19 cellular contexts compared by ENCODE assay signal in the genomic region with DNA sequence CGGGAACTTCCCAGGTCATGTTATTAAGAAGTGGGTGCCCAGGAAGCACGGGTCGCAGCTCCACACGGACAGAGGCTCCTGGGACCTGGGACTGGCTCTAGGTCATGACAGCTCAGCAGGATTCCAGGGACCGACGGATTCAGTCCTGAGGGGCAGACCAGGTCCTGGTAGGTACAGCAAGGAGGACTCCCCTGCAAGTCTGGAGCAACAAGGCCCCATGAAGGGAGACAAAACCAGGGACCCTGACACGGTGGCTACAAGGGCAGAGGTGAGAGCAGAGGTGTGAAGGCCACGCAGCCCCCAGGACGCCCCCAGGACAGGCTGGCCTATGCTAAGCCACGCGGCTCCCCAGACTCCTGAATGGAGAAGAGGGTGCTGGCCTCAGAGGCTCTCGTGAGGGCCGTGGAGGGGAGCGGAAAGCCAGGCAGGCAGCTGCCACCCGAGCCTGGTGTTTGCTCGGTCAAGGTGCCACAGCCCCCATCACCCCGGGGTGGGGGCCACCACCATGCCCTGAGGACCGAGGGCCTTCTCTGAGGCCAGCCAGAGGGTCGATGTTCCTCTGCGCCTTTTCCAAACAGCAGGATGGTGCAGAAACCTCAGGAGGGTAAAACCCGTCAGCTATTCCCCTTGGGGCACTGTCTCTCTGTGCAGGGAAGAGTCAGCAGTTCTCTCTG.
A peak's percentile ranks its signal among the peaks of the same experiment; 100 is the strongest.
DNase-seq lines count a peak whose midpoint lies in the region; ATAC-seq, FAIRE-seq and TF ChIP-seq lines count a peak whose summit lies in the region.
"Had no signal": no experiment of that assay in that cellular context is flagged by ENCODE, and none has a peak within 500 bp of the region (broad histone marks: within the 10 kb centered on the region; RNA-seq: fewer than 3 reads in every experiment).

No MANE protein-coding gene starts in this region.

- no peaks in the 10 kb centered on the region for H3K4me1 ChIP-seq in esophagus muscularis mucosa
- H3K4me1 ChIP-seq: HAP-1, SJSA1 had no signal

- TF ChIP-seq POLR2A in esophagus muscularis mucosa (IDR thresholded peaks at IDR 0.05; ENCODE audit: low read depth), result no peak
- TF ChIP-seq POLR2A in GM12891 (IDR thresholded peaks at IDR 0.05; ENCODE audit: low read depth, low read length), result no peak

- intact Hi-C loops in activated CD4-positive, alpha-beta T cell treated with anti-CD3 and anti-CD28 coated beads, Interleukin-2, amount 10 ng/mL, durations not matched to agents 24 days and 14 days (cut with micrococcal nuclease), result no loop called here
- intact Hi-C loops in esophagus muscularis mucosa (cut with DNase I), result no loop called here

- H3K36me3 ChIP-seq in esophagus muscularis mucosa, result no peaks in the 10 kb centered on the region
- H3K36me3 ChIP-seq: HAP-1, SJSA1 had no signal

- peaks cover 4% of the 10 kb centered on the region for H3K9me3 Mint-ChIP-seq in activated CD4-positive, alpha-beta T cell treated with anti-CD3 and anti-CD28 coated beads, Interleukin-2, amount 10 ng/mL, durations not matched to agents 24 days and 14 days
- H3K9me3 Mint-ChIP-seq in stimulated activated memory B cell treated with anti-CD40 and anti-IgM and Interleukin-4, amounts not matched to agents 10 μg/mL and 1 μg/mL and 100 μg/mL, for 72 hours, result peaks cover 11% of the 10 kb centered on the region

- H3K9me3 ChIP-seq in esophagus muscularis mucosa, result peaks cover 0 to 7% (median 2%) of the 10 kb centered on the region in 4 donors
- H3K9me3 ChIP-seq: HAP-1 had no signal

- TF ChIP-seq CTCF in GM20000 (IDR thresholded peaks at IDR 0.05; ENCODE audit: extremely low read depth, missing control alignments), result no peak
- no peak for TF ChIP-seq CTCF in esophagus muscularis mucosa (IDR thresholded peaks at IDR 0.05)

- H3K27ac ChIP-seq in esophagus muscularis mucosa (replicated peaks in 1 of 4), result no peak overlapping the region
- H3K27ac ChIP-seq: RWPE1, SJSA1 had no signal

- DNase-seq in activated CD4-positive, alpha-beta T cell treated with anti-CD3 and anti-CD28 coated beads, Interleukin-2, amount 10 ng/mL, durations not matched to agents 24 days and 14 days, result peak; percentile 34
- DNase-seq in activated CD4-positive, alpha-beta T cell treated with anti-CD3 and anti-CD28 coated beads, Interleukin-2, amount 50 U/mL, for 48 hours, result no peak
- DNase-seq in GM20000 (ENCODE audit: low spot score) (peak; percentile 1), esophagus muscularis mucosa (ENCODE audit: extremely low spot score) (peak; percentile 86), GM12891 (ENCODE audit: insufficient read length, low spot score) (no peak)
- DNase-seq in effector CD8-positive, alpha-beta T cell (lab: John Stamatoyannopoulos, UW), result no peak
- DNase-seq: EL, IMR-90, Kasumi-1, MM.1S, NCI-H1694 treated with DMSO at 0.1 percent for 48 hours, NCI-H446 treated with DMSO at 0.1 percent for 48 hours had no signal

- H3K4me3 Mint-ChIP-seq in activated CD4-positive, alpha-beta T cell treated with anti-CD3 and anti-CD28 coated beads, Interleukin-2, amount 10 ng/mL, durations not matched to agents 24 days and 14 days, result no peak overlapping the region
- no peak overlapping the region for H3K4me3 Mint-ChIP-seq in stimulated activated memory B cell treated with anti-CD40 and anti-IgM and Interleukin-4, amounts not matched to agents 10 μg/mL and 1 μg/mL and 100 μg/mL, for 72 hours
- H3K4me3 Mint-ChIP-seq: CD14-positive monocyte had no signal

- peak; percentile 12 for ATAC-seq in stimulated activated memory B cell treated with anti-CD40 and anti-IgM and Interleukin-4, amounts not matched to agents 10 μg/mL and 1 μg/mL and 100 μg/mL, for 72 hours
- no peak for ATAC-seq in HG02938 (IDR thresholded peaks at IDR 0.05; ENCODE audit: unreplicated experiment)

- no peaks in the 10 kb centered on the region for H3K36me3 Mint-ChIP-seq in activated CD4-positive, alpha-beta T cell treated with anti-CD3 and anti-CD28 coated beads, Interleukin-2, amount 10 ng/mL, durations not matched to agents 24 days and 14 days (ENCODE audit: low read depth)
- no peaks in the 10 kb centered on the region for H3K36me3 Mint-ChIP-seq in stimulated activated memory B cell treated with anti-CD40 and anti-IgM and Interleukin-4, amounts not matched to agents 10 μg/mL and 1 μg/mL and 100 μg/mL, for 72 hours
- H3K36me3 Mint-ChIP-seq: CD14-positive monocyte had no signal

- H3K4me3 ChIP-seq in esophagus muscularis mucosa, result no peak overlapping the region
- H3K4me3 ChIP-seq: HAP-1, SJSA1 had no signal

- H3K4me1 Mint-ChIP-seq in activated CD4-positive, alpha-beta T cell treated with anti-CD3 and anti-CD28 coated beads, Interleukin-2, amount 10 ng/mL, durations not matched to agents 24 days and 14 days, result no peaks in the 10 kb centered on the region
- H3K4me1 Mint-ChIP-seq in stimulated activated memory B cell treated with anti-CD40 and anti-IgM and Interleukin-4, amounts not matched to agents 10 μg/mL and 1 μg/mL and 100 μg/mL, for 72 hours, result no peaks in the 10 kb centered on the region
- H3K4me1 Mint-ChIP-seq: CD14-positive monocyte had no signal

- no peak for TF ChIP-seq EP300 in esophagus muscularis mucosa (IDR thresholded peaks at IDR 0.05)

- no peak overlapping the region for H3K27ac Mint-ChIP-seq in activated CD4-positive, alpha-beta T cell treated with anti-CD3 and anti-CD28 coated beads, Interleukin-2, amount 10 ng/mL, durations not matched to agents 24 days and 14 days
- H3K27ac Mint-ChIP-seq in stimulated activated memory B cell treated with anti-CD40 and anti-IgM and Interleukin-4, amounts not matched to agents 10 μg/mL and 1 μg/mL and 100 μg/mL, for 72 hours, result no peak overlapping the region

- no peak for FAIRE-seq in GM12891 (lab: Jason Lieb, UNC)
- FAIRE-seq: A204.1 had no signal

- no peaks in the 10 kb centered on the region for H3K27me3 ChIP-seq in esophagus muscularis mucosa
- H3K27me3 ChIP-seq: SJSA1 had no signal

- H3K27me3 Mint-ChIP-seq in activated CD4-positive, alpha-beta T cell treated with anti-CD3 and anti-CD28 coated beads, Interleukin-2, amount 10 ng/mL, durations not matched to agents 24 days and 14 days, result no peaks in the 10 kb centered on the region
- H3K27me3 Mint-ChIP-seq in stimulated activated memory B cell treated with anti-CD40 and anti-IgM and Interleukin-4, amounts not matched to agents 10 μg/mL and 1 μg/mL and 100 μg/mL, for 72 hours, result no peaks in the 10 kb centered on the region

- WGBS in esophagus muscularis mucosa, result 81% methylated on average over 15 of the region's 21 CpGs

TF ChIP-seq in GM12891, 5 proteins besides CTCF, POLR2A, EP300 and RAD21:
- TF ChIP-seq TAF1 (IDR thresholded peaks at IDR 0.05; ENCODE audit: low read depth, low read length), result no peak

Comparison
In these comparisons a context has a peak if more than half of its experiments do, and no peak if none do; other contexts are left out.
1. DNase-seq: peak in activated CD4-positive, alpha-beta T cell treated with anti-CD3 and anti-CD28 coated beads, Interleukin-2, amount 10 ng/mL, durations not matched to agents 24 days and 14 days (single experiment), GM20000 (single experiment) and esophagus muscularis mucosa (single experiment); none in activated CD4-positive, alpha-beta T cell treated with anti-CD3 and anti-CD28 coated beads, Interleukin-2, amount 50 U/mL, for 48 hours (0 of 2), GM12891 (single experiment) and effector CD8-positive, alpha-beta T cell (single experiment).